Comparison of ENCODE assay signal across 8 cellular contexts in the genomic region with DNA sequence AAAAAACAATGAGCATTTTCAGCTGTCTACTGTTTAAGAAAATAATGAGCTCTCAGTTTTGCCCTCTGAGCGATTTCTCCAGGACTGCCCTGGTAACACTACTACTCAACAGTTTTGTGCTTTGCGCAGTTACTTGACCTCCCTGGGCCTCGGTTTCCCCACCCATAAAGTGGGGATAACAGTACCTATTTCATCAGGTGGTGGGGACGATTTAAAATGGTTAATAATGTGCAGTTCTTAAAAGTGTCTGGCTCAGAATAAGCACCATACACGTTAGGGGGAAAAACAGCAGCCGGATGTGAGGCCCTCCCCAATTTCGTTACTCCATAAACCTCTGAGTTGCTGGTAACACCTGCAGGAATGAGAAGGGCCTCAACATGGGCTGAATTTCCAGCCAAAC. TPM values are rescaled to one million over a fixed set of nuclear protein-coding genes. Genes with fewer than 3 reads are reported as not detected.
A peak's percentile ranks its signal among the peaks of the same experiment; 100 is the strongest.
DNase-seq lines count a peak whose midpoint lies in the region; ATAC-seq and TF ChIP-seq lines count a peak whose summit lies in the region.

No MANE protein-coding gene starts in this region.

- peaks cover 0 to 2% of the 10 kb centered on the region in 2 donors for H3K9me3 Mint-ChIP-seq in activated T-cell treated with anti-CD3 and anti-CD28 coated beads, Interleukin-2, amount 50 U/mL, for 72 hours

- H3K9me3 ChIP-seq in lung (ENCODE audit: control insufficient read depth in 2 of 2, insufficient read depth in 1 of 2, low read length in 1 of 2) (no peaks in the 10 kb centered on the region), tibial artery (no peaks in the 10 kb centered on the region)

- H3K4me1 ChIP-seq in lung (ENCODE audit: control insufficient read depth in 2 of 2, insufficient read depth in 2 of 2, low read length in 2 of 2) (peaks cover 4 to 7% of the 10 kb centered on the region in 2 donors), tibial artery (peaks cover 0 to 9% (median 6%) of the 10 kb centered on the region in 4 donors)

- no peaks in the 10 kb centered on the region for H3K27me3 Mint-ChIP-seq in activated T-cell treated with anti-CD3 and anti-CD28 coated beads, Interleukin-2, amount 50 U/mL, for 72 hours (ENCODE audit: low read depth)

- peak overlapping the region; percentile 97 for H3K4me3 Mint-ChIP-seq in activated T-cell treated with anti-CD3 and anti-CD28 coated beads, Interleukin-2, amount 50 U/mL, for 72 hours

- TF ChIP-seq CTCF in astrocyte of the spinal cord (IDR thresholded peaks at IDR 0.05; ENCODE audit: low read depth, low read length) (no peak), lung (IDR thresholded peaks at IDR 0.05; ENCODE audit: control extremely low read depth, extremely low read depth) (no peak), tibial artery (IDR thresholded peaks at IDR 0.05) (no peak)

- peaks cover 2 to 5% of the 10 kb centered on the region in 2 donors for H3K36me3 Mint-ChIP-seq in activated T-cell treated with anti-CD3 and anti-CD28 coated beads, Interleukin-2, amount 50 U/mL, for 72 hours (ENCODE audit: insufficient read depth in 2 of 2)

- intact Hi-C loops in tibial artery (cut with DNase I; ENCODE audit: low total_unique reads) = loop anchor here (10.0 kb wide), 1 partner anchor 238 kb away; no protein-coding TSS in a partner anchor

- H3K27me3 ChIP-seq in lung (ENCODE audit: control insufficient read depth, insufficient read depth) = no peaks in the 10 kb centered on the region
- H3K27me3 ChIP-seq in tibial artery = peaks cover 0 to 5% of the 10 kb centered on the region in 2 donors

- H3K4me1 Mint-ChIP-seq in activated T-cell treated with anti-CD3 and anti-CD28 coated beads, Interleukin-2, amount 50 U/mL, for 72 hours (ENCODE audit: low read depth) = peaks cover 39% of the 10 kb centered on the region

- H3K36me3 ChIP-seq in lung (ENCODE audit: control insufficient read depth in 2 of 2, insufficient read depth in 2 of 2, low read length in 2 of 2) (no peaks in the 10 kb centered on the region), tibial artery (no peaks in the 10 kb centered on the region)

- DNase-seq in activated T-cell treated with anti-CD3 and anti-CD28 coated beads, Interleukin-2, amount 50 U/mL, for 72 hours = no peak
- no peak for DNase-seq in activated T-cell treated with anti-CD3 and anti-CD28 coated beads for 4 hours
- DNase-seq in astrocyte of the spinal cord (ENCODE audit: low read depth, low spot score) = no peak
- DNase-seq in lung (ENCODE audit: low spot score) = no peak
- no peak for DNase-seq in tibial artery
- DNase-seq in ACHN = no peak

- H3K27ac ChIP-seq in lung (ENCODE audit: low read depth in 1 of 2, low read length in 1 of 2) (peak overlapping the region; percentile 76 to 99), tibial artery (peak overlapping the region; percentile 95 to 96)

- ATAC-seq in activated T-cell treated with anti-CD3 and anti-CD28 coated beads, Interleukin-2, amount 50 U/mL, for 72 hours (replicated peaks in 1 of 2) = no peak
- ATAC-seq in lung (ENCODE audit: insufficient read depth, low FRiP score) (no peak), GM19035 (IDR thresholded peaks at IDR 0.05; ENCODE audit: unreplicated experiment) (no peak), HG03442 (IDR thresholded peaks at IDR 0.05; ENCODE audit: unreplicated experiment) (no peak)

- no peak overlapping the region for H3K27ac Mint-ChIP-seq in activated T-cell treated with anti-CD3 and anti-CD28 coated beads, Interleukin-2, amount 50 U/mL, for 72 hours

- in situ Hi-C loops in astrocyte of the spinal cord (cut with HindIII; ENCODE audit: low sequenced_read_pairs) = no loop called here
- in situ Hi-C loops in ACHN (cut with HindIII; ENCODE audit: low pct_ligation_motif_present, low pct_unique_long_range_greater_than_20kb, low sequenced_read_pairs) = no loop called here

- 77 to 85% methylated on average over 7 of the region's 7 CpGs for WGBS in lung, 2 donors

- H3K4me3 ChIP-seq in astrocyte of the spinal cord (ENCODE audit: low read depth, low read length) (peak overlapping the region; percentile 81), lung (peak overlapping the region; percentile 5), tibial artery (peak overlapping the region; percentile 76 to 91)

RNA-seq across cellular contexts. Expression of a gene that starts 1.1 kb away (rescaled TPM):
- 10 to 100 TPM; 12.2 to 14.3 TPM for total RNA-seq in activated T-cell treated with anti-CD3 and anti-CD28 coated beads, Interleukin-2, amount 50 U/mL, for 72 hours
- total RNA-seq in lung = 10 to 100 TPM in 1 of 2 donors, 1 to 10 TPM in 1; 9.8 to 11.3 TPM
- polyA plus RNA-seq in lung = 1 to 10 TPM; 5.9 to 6.3 TPM

RNA-seq across cellular contexts. Expression of a gene that starts 41.9 kb away (rescaled TPM):
- 10 to 100 TPM; 51.5 to 54.3 TPM for total RNA-seq in activated T-cell treated with anti-CD3 and anti-CD28 coated beads, Interleukin-2, amount 50 U/mL, for 72 hours
- 10 to 100 TPM; 48.0 to 57.9 TPM for total RNA-seq in lung
- 10 to 100 TPM; 57.1 to 75.8 TPM for polyA plus RNA-seq in lung

Comparison
In these comparisons a context has a peak if more than half of its experiments do, and no peak if none do; other contexts are left out.
1. H3K4me3 ChIP-seq: peak in every context shown above with its lines; median percentile 84 in tibial artery; 81 in astrocyte of the spinal cord; 5 in lung.